Comparison of ENCODE assay signal across 15 cellular contexts in genomic region chr6:84525907-84526306, GRCh38.
DNase-seq lines count a peak whose midpoint lies in the region; ATAC-seq and TF ChIP-seq lines count a peak whose summit lies in the region.
"Had no signal": no experiment of that assay in that cellular context is flagged by ENCODE, and none has a peak within 500 bp of the region (broad histone marks: within the 10 kb centered on the region; RNA-seq: fewer than 3 reads in every experiment).

No MANE protein-coding gene starts in this region.

- no peaks in the 10 kb centered on the region for H3K27me3 ChIP-seq in OCI-LY3 (ENCODE audit: low read depth, low read length)

- H2AFZ ChIP-seq in OCI-LY3 (ENCODE audit: low read depth, low read length): no peak overlapping the region

- ATAC-seq in HG02973 (IDR thresholded peaks at IDR 0.05; ENCODE audit: unreplicated experiment): no peak
- ATAC-seq: CD8-positive, alpha-beta T cell; HepG2 had no signal

- H3K36me3 Mint-ChIP-seq in nephron progenitor cell (ENCODE audit: low read depth): no peaks in the 10 kb centered on the region
- H3K36me3 Mint-ChIP-seq in activated naive CD8-positive, alpha-beta T cell treated with anti-CD3 and anti-CD28 coated beads for 36 hours: no peaks in the 10 kb centered on the region
- H3K36me3 Mint-ChIP-seq: CD14-positive monocyte; CD8-positive, alpha-beta T cell had no signal

- no peaks in the 10 kb centered on the region for H3K9me3 Mint-ChIP-seq in nephron progenitor cell
- no peaks in the 10 kb centered on the region for H3K9me3 Mint-ChIP-seq in activated naive CD8-positive, alpha-beta T cell treated with anti-CD3 and anti-CD28 coated beads for 36 hours
- H3K9me3 Mint-ChIP-seq: CD8-positive, alpha-beta T cell had no signal

- peaks cover 3% of the 10 kb centered on the region for H3K27me3 Mint-ChIP-seq in nephron progenitor cell (ENCODE audit: low read depth, poor library complexity)
- peaks cover 4% of the 10 kb centered on the region for H3K27me3 Mint-ChIP-seq in activated naive CD8-positive, alpha-beta T cell treated with anti-CD3 and anti-CD28 coated beads for 36 hours

- H3K9ac ChIP-seq in OCI-LY3 (ENCODE audit: low read length): no peak overlapping the region

- H3K4me3 ChIP-seq in OCI-LY3 (ENCODE audit: low read length) (no peak overlapping the region), fibroblast of mammary gland (ENCODE audit: control insufficient read depth, low read depth, low read length) (no peak overlapping the region)
- H3K4me3 ChIP-seq: HAP-1 had no signal

- no peaks in the 10 kb centered on the region for H4K20me1 ChIP-seq in OCI-LY3 (ENCODE audit: insufficient read depth, low read length)

- H3K27ac Mint-ChIP-seq in nephron progenitor cell: peak overlapping the region; percentile 50
- no peak overlapping the region for H3K27ac Mint-ChIP-seq in activated naive CD8-positive, alpha-beta T cell treated with anti-CD3 and anti-CD28 coated beads for 36 hours
- H3K27ac Mint-ChIP-seq: CD14-positive monocyte; CD8-positive, alpha-beta T cell had no signal

- peaks cover 59% of the 10 kb centered on the region for H3K4me1 ChIP-seq in OCI-LY3 (ENCODE audit: low read length)
- H3K4me1 ChIP-seq: HAP-1 had no signal

- H3K4me2 ChIP-seq in OCI-LY3 (ENCODE audit: low read length): no peak overlapping the region

- peak overlapping the region; percentile 56; the same call in 1 of the 2 replicates for H3K27ac ChIP-seq in OCI-LY3 (ENCODE audit: low read length)
- H3K27ac ChIP-seq: 22Rv1 had no signal

- H3K9me3 ChIP-seq in OCI-LY3 (ENCODE audit: insufficient read depth, low read length): no peaks in the 10 kb centered on the region
- H3K9me3 ChIP-seq: HAP-1 had no signal

- H3K79me2 ChIP-seq in OCI-LY3 (ENCODE audit: low read length): no peaks in the 10 kb centered on the region

- H3K36me3 ChIP-seq in OCI-LY3 (replicated peaks; ENCODE audit: low read depth, low read length): peaks cover 5% of the 10 kb centered on the region
- H3K36me3 ChIP-seq: HAP-1 had no signal

- H3K4me1 Mint-ChIP-seq in nephron progenitor cell: peaks cover 29% of the 10 kb centered on the region
- no peaks in the 10 kb centered on the region for H3K4me1 Mint-ChIP-seq in activated naive CD8-positive, alpha-beta T cell treated with anti-CD3 and anti-CD28 coated beads for 36 hours
- H3K4me1 Mint-ChIP-seq: CD14-positive monocyte had no signal

- H3K4me3 Mint-ChIP-seq in nephron progenitor cell: no peak overlapping the region
- H3K4me3 Mint-ChIP-seq in activated naive CD8-positive, alpha-beta T cell treated with anti-CD3 and anti-CD28 coated beads for 36 hours: no peak overlapping the region
- H3K4me3 Mint-ChIP-seq: CD14-positive monocyte; CD8-positive, alpha-beta T cell had no signal

- no peak for TF ChIP-seq CTCF in OCI-LY3 (IDR thresholded peaks at IDR 0.05; ENCODE audit: low read depth, low read length)
- no peak for TF ChIP-seq CTCF in fibroblast of mammary gland (conservative IDR thresholded peaks at IDR 0.05; ENCODE audit: control insufficient read depth, insufficient read depth, low read depth, low read length)
- no peak for TF ChIP-seq CTCF in nephron progenitor cell (IDR thresholded peaks at IDR 0.05)

- DNase-seq in NCI-H146 (lab: John Stamatoyannopoulos, UW) (peak; percentile 36), NCI-H146 treated with DMSO at 0.1 percent for 48 hours (lab: John Stamatoyannopoulos, UW; ENCODE audit: unreplicated experiment) (no peak), fibroblast of mammary gland (ENCODE audit: low read depth) (peak; percentile 80), nephron progenitor cell (no peak), NCI-H82 (lab: John Stamatoyannopoulos, UW) (no peak)
- no peak for DNase-seq in activated naive CD8-positive, alpha-beta T cell treated with anti-CD3 and anti-CD28 coated beads for 36 hours
- DNase-seq: CD8-positive, alpha-beta T cell; COR-L47; GF-D8 had no signal

Comparison
In these comparisons a context has a peak if more than half of its experiments do, and no peak if none do; other contexts are left out.
1. DNase-seq: peak in NCI-H146 (single experiment) and fibroblast of mammary gland (single experiment); none in NCI-H146 treated with DMSO at 0.1 percent for 48 hours (single experiment), nephron progenitor cell (single experiment), activated naive CD8-positive, alpha-beta T cell treated with anti-CD3 and anti-CD28 coated beads for 36 hours (single experiment) and NCI-H82 (single experiment).